Comparison of ENCODE assay signal across 1 cellular context in the genomic region with DNA sequence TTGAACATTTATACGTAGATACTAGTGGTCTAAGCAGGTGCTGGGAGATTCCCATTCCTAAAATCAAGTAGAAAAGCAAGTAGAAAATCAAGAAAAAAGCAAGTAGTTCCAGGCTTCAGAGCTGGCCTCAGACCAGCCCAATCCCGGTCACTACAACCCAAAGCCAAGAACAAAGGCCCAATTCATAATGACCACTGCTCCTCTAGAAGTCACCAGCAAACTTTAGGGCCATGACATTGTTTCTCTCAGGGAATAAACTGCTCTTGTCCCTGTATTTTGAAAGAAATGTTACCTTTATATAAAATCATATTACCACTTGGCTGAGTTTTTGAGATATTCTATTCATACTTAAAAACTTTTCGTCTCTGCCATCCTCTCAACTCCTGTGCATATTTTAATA.
TF ChIP-seq lines count a peak whose summit lies in the region.

No MANE protein-coding gene starts in this region.

TF ChIP-seq in IMR-90, 13 proteins besides CTCF, POLR2A, EP300 and RAD21:
- TF ChIP-seq ELK1 (IDR thresholded peaks at IDR 0.05; ENCODE audit: borderline replicate concordance, low read depth, low read length) (no peak), MAZ (IDR thresholded peaks at IDR 0.05; ENCODE audit: borderline replicate concordance, low read depth, low read length) (no peak), BHLHE40 (IDR thresholded peaks at IDR 0.05; ENCODE audit: low read depth, low read length) (no peak), CEBPB (IDR thresholded peaks at IDR 0.05; ENCODE audit: low read depth, low read length) (no peak), MAFK (IDR thresholded peaks at IDR 0.05; ENCODE audit: low read depth, low read length) (no peak), USF2 (IDR thresholded peaks at IDR 0.05; ENCODE audit: low read depth, low read length) (no peak), MXI1 (IDR thresholded peaks at IDR 0.05; ENCODE audit: borderline replicate concordance, low read depth, low read length) (no peak), RCOR1 (IDR thresholded peaks at IDR 0.05; ENCODE audit: insufficient replicate concordance, low read length) (no peak), NFE2L2 (IDR thresholded peaks at IDR 0.05; ENCODE audit: low read depth, low read length) (no peak), FOS (IDR thresholded peaks at IDR 0.05; ENCODE audit: low read depth, low read length) (no peak), SMC3 (IDR thresholded peaks at IDR 0.05; ENCODE audit: low read depth, low read length) (no peak), RFX5 (IDR thresholded peaks at IDR 0.05; ENCODE audit: low read depth, low read length) (no peak), CHD1 (IDR thresholded peaks at IDR 0.05; ENCODE audit: low read depth, low read length) (no peak)
TF ChIP-seq in IMR-90: peak in this region for 0.
